Comparison of ENCODE assay signal across 9 cellular contexts in the genomic region with DNA sequence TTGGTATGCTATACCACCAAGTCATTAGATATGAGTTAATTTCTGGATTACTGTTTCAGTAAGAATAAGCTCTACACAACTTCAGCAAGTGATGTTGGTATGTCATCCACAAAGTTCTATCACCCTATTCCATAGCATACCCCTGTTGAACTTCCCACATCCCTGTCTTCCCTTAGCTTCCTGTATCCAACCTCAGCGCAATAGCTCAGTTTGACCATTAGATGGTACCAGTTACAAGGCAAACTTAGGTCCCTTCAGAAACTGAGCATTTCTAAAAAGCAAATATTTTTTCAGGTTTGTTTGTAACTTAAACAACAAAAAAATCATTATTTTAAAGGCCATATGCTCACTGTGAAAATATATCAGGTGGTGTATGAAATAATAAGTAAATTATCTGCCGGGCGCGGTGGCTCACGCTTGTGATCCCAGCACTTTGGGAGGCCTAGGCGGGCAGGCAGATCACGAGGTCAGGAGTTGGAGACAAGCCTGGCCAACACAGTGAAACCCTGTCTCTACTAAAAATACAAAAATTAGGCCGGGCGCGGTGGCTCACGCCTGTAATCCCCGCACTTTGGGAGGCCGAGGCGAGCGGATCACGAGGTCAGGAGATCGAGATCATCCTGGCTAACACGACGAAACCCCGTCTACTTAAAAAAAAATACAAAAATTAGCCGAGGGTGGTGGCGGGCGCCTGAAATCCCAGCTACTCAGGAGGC. TPM values are rescaled to one million over a fixed set of nuclear protein-coding genes. Genes with fewer than 3 reads are reported as not detected.
DNase-seq lines count a peak whose midpoint lies in the region; ATAC-seq, FAIRE-seq and TF ChIP-seq lines count a peak whose summit lies in the region.
"Had no signal": no experiment of that assay in that cellular context is flagged by ENCODE, and none has a peak within 500 bp of the region (broad histone marks: within the 10 kb centered on the region; RNA-seq: fewer than 3 reads in every experiment).

No MANE protein-coding gene starts in this region.

- peaks cover 5% of the 10 kb centered on the region for H3K27me3 Mint-ChIP-seq in nephron (ENCODE audit: low read depth)
- H3K27me3 Mint-ChIP-seq in CD8-positive, alpha-beta memory T cell = peaks cover 0 to 3% of the 10 kb centered on the region in 2 donors

- peak; percentile 35; the same call in 1 of the 3 replicates for ATAC-seq in K562
- ATAC-seq in GM18520 (IDR thresholded peaks at IDR 0.05; ENCODE audit: unreplicated experiment) = no peak
- no peak for ATAC-seq in HG02798 (IDR thresholded peaks at IDR 0.05; ENCODE audit: poor library complexity, unreplicated experiment)

- CTCF ChIA-PET in K562 (lab: Yijun Ruan, JAX; ENCODE audit: low intra/inter-chr PET ratio) = interaction anchor here (0.6 to 1.2 kb wide), 4 partner anchors 90 to 405 kb away, joined by 3 to 4 read pairs (median 4); no protein-coding TSS in a partner anchor
- CTCF ChIA-PET in CD8-positive, alpha-beta memory T cell (lab: Charles Lee) = interaction anchor here (1.7 kb wide), 1 partner anchor 39 kb away, joined by 3 read pairs; no protein-coding TSS in a partner anchor

- H3K4me2 ChIP-seq in K562 (ENCODE audit: insufficient read depth, low read length) = no peak overlapping the region

- no peaks in the 10 kb centered on the region for H3K9me1 ChIP-seq in K562 (ENCODE audit: control insufficient read depth, insufficient read depth, low read length)

- peak overlapping the region in 1 of 3 experiments; percentile 9 for H3K4me3 Mint-ChIP-seq in nephron
- H3K4me3 Mint-ChIP-seq in CD8-positive, alpha-beta memory T cell = no peak overlapping the region

- no peaks in the 10 kb centered on the region for H3K9me3 Mint-ChIP-seq in nephron
- H3K9me3 Mint-ChIP-seq in CD8-positive, alpha-beta memory T cell = no peaks in the 10 kb centered on the region

- H2AFZ ChIP-seq in K562 (ENCODE audit: low read depth, low read length) = no peak overlapping the region

- TF ChIP-seq CTCF in K562 (IDR thresholded peaks at IDR 0.05 in 2 of 3, conservative IDR thresholded peaks at IDR 0.05 in 1 of 3; ENCODE audit: insufficient read depth in 2 of 3, low read depth in 1 of 3, low read length in 3 of 3) (peak; percentile 57 to 75 (median 68); a peak in 5 of 6 replicates), nephron (IDR thresholded peaks at IDR 0.05; ENCODE audit: unreplicated experiment in 3 of 3) (peak; percentile 64 to 65 (median 65))

- no peaks in the 10 kb centered on the region for H3K36me3 ChIP-seq in K562 (ENCODE audit: control insufficient read depth, insufficient read depth, low read length)
- H3K36me3 ChIP-seq in CD8-positive, alpha-beta memory T cell (ENCODE audit: insufficient read depth, low read length) = no peaks in the 10 kb centered on the region

- H3K27me3 ChIP-seq in K562 (ENCODE audit: control insufficient read depth in 2 of 2, insufficient read depth in 2 of 2, low read length in 2 of 2) = no peaks in the 10 kb centered on the region
- H3K27me3 ChIP-seq in CD8-positive, alpha-beta memory T cell (ENCODE audit: insufficient read depth, low read length, poor library complexity, severe bottlenecking) = no peaks in the 10 kb centered on the region

- H3K4me1 ChIP-seq in K562 (replicated peaks in 1 of 2; ENCODE audit: control insufficient read depth in 2 of 2, insufficient read depth in 2 of 2, low read length in 2 of 2) = peaks cover 0 to 3% of the 10 kb centered on the region in 2 experiments; a peak in 2 of 5 replicates
- H3K4me1 ChIP-seq in CD8-positive, alpha-beta memory T cell (ENCODE audit: insufficient read depth, low read length) = peaks cover 14% of the 10 kb centered on the region

- POLR2A ChIA-PET in K562 (lab: Yijun Ruan, JAX) = interaction anchor here (0.7 to 1.3 kb wide), 4 partner anchors 14 to 213 kb away, joined by 3 to 7 read pairs (median 3); a partner anchor contains a TSS
- POLR2A ChIA-PET in CD8-positive, alpha-beta memory T cell (lab: Charles Lee) = no interaction called here

- in situ Hi-C loops in K562 (cut with MboI) = no loop called here

- no peak overlapping the region for H3K9ac ChIP-seq in K562 (ENCODE audit: insufficient read depth in 1 of 2, low read depth in 2 of 2, low read length in 2 of 2)

- H3K9me3 ChIP-seq in K562 (replicated peaks; ENCODE audit: control insufficient read depth, insufficient read depth, low read depth, low read length) = no peaks in the 10 kb centered on the region
- no peaks in the 10 kb centered on the region for H3K9me3 ChIP-seq in CD8-positive, alpha-beta memory T cell (ENCODE audit: low read length)

- H3K36me3 Mint-ChIP-seq in nephron (ENCODE audit: low read depth) = no peaks in the 10 kb centered on the region
- peaks cover 0 to 3% (median 0%) of the 10 kb centered on the region in 3 donors for H3K36me3 Mint-ChIP-seq in CD8-positive, alpha-beta memory T cell

- no peak for TF ChIP-seq POLR2A in K562 (conservative IDR thresholded peaks at IDR 0.05)

- WGBS in K562 (ENCODE audit: insufficient coverage, low coverage, missing lambda C conversion rate) = 77% methylated on average over 23 of the region's 23 CpGs

- peak; percentile 50 to 65 for TF ChIP-seq RAD21 in K562 (CRISPR knock-in tag; conservative IDR thresholded peaks at IDR 0.05 in 1 of 2, IDR thresholded peaks at IDR 0.05 in 1 of 2)

- no peak for TF ChIP-seq EP300 in K562 (IDR thresholded peaks at IDR 0.05; ENCODE audit: low read length)

- H4K20me1 ChIP-seq in K562 (replicated peaks; ENCODE audit: control insufficient read depth, insufficient read depth, low read length) = no peaks in the 10 kb centered on the region

- intact Hi-C loops in K562 (cut with micrococcal nuclease) = loop anchor here (10.0 kb wide), 1 partner anchor 177 kb away; a partner anchor contains a TSS

- H3K4me3 ChIP-seq in K562 = no peak overlapping the region
- no peak overlapping the region for H3K4me3 ChIP-seq in CD8-positive, alpha-beta memory T cell (ENCODE audit: low read length)
- H3K4me3 ChIP-seq: skin epidermis had no signal

- DNase-seq in DMS79 treated with DMSO at 0.1 percent for 48 hours (lab: John Stamatoyannopoulos, UW) (peak; percentile 8), DMS79 (lab: John Stamatoyannopoulos, UW) (no peak), NAMALWA (ENCODE audit: low spot score) (peak; percentile 51), K562 (ENCODE audit: extremely low read depth in 1 of 4, low spot score in 3 of 4) (peak in 3 of 4 experiments; percentile 38 to 45 (median 43))
- DNase-seq in CD8-positive, alpha-beta memory T cell = no peak

- peaks cover 10% of the 10 kb centered on the region for H3K4me1 Mint-ChIP-seq in nephron
- peaks cover 11 to 20% (median 15%) of the 10 kb centered on the region in 3 donors for H3K4me1 Mint-ChIP-seq in CD8-positive, alpha-beta memory T cell

- no peak overlapping the region for H3K27ac ChIP-seq in K562 (ENCODE audit: extremely low read depth, low read depth, low read length)
- no peak overlapping the region for H3K27ac ChIP-seq in CD8-positive, alpha-beta memory T cell (ENCODE audit: low read depth, low read length)

- no peak overlapping the region for H3K27ac Mint-ChIP-seq in nephron
- H3K27ac Mint-ChIP-seq in CD8-positive, alpha-beta memory T cell = peak overlapping the region in 2 of 8 donors; percentile 65 to 100

- no peaks in the 10 kb centered on the region for H3K79me2 ChIP-seq in K562 (ENCODE audit: control insufficient read depth, insufficient read depth, low read length)

- FAIRE-seq in K562 (lab: Jason Lieb, UNC) = peak; percentile 74

- no TSS peak for BruUV-seq in K562 (replicated peaks; lab: Mats Ljungman, UMichigan)

RNA-seq across cellular contexts. Expression of a gene that starts 8.8 kb away (rescaled TPM):
- total RNA-seq in K562 (2011; cell fraction: chromatin; rRNA removed; ENCODE audit: low replicate concordance) = 0.48 TPM in 1 of 2 replicates, not detected in the other
- total RNA-seq in K562 (2011; cell fraction: nucleolus; rRNA removed) = not detected in 2 replicates
- total RNA-seq in K562 (2011; cell fraction: nucleoplasm; rRNA removed) = 0.15 TPM in 1 of 2 replicates, not detected in the other
- total RNA-seq in K562 (2014; rRNA removed) (not detected in 2 replicates), K562 (2014; rRNA removed; fragmentation: Illumina TruSeq; extraction: Trizol) (not detected in 2 replicates), K562 (2015; rRNA removed; fragmentation: Illumina TruSeq; extraction: Trizol) (not detected in 2 replicates), K562 (2021) (not detected in 2 replicates)
- polyA plus RNA-seq in K562 (2011; rRNA removed) (not detected in 2 replicates), K562 (2014; fragmentation: Illumina TruSeq; extraction: Trizol) (not detected in 2 replicates), K562 (2014; fragmentation: Nextera tagmentation; extraction: Ambion mirVana) (not detected), K562 (2014; rRNA removed) (not detected in 2 replicates)
- polyA plus RNA-seq in K562 (2011; cell fraction: cytosol; rRNA removed) = not detected in 2 replicates
- not detected in 2 replicates for polyA plus RNA-seq in K562 (2011; cell fraction: nucleus; rRNA removed)
- not detected in 2 replicates for polyA plus RNA-seq in K562 (2012)
- polyA minus RNA-seq in K562 (2011; rRNA and poly(A)+ RNA removed) = not detected in 2 replicates
- not detected in 2 replicates for polyA minus RNA-seq in K562 (2011; cell fraction: cytosol; rRNA and poly(A)+ RNA removed)
- not detected in 2 replicates for polyA minus RNA-seq in K562 (2011; cell fraction: nucleus; rRNA and poly(A)+ RNA removed)
- not detected for total RNA-seq in CD8-positive, alpha-beta memory T cell
- polyA plus RNA-seq in CD8-positive, alpha-beta memory T cell = not detected

RNA-seq across cellular contexts. Expression of a gene that starts 15.1 kb away (rescaled TPM):
- 315 and 347 TPM in 2 replicates for total RNA-seq in K562 (2011; cell fraction: chromatin; rRNA removed; ENCODE audit: low replicate concordance)
- 122 and 127 TPM in 2 replicates for total RNA-seq in K562 (2011; cell fraction: nucleolus; rRNA removed)
- total RNA-seq in K562 (2011; cell fraction: nucleoplasm; rRNA removed) = 213 and 355 TPM in 2 replicates
- total RNA-seq in K562 (2014; rRNA removed) = 8.4 and 13.8 TPM in 2 replicates
- total RNA-seq in K562 (2014; rRNA removed; fragmentation: Illumina TruSeq; extraction: Trizol) = 13.8 and 18.0 TPM in 2 replicates
- total RNA-seq in K562 (2015; rRNA removed; fragmentation: Illumina TruSeq; extraction: Trizol) = 20.8 and 24.1 TPM in 2 replicates
- 32.0 and 43.6 TPM in 2 replicates for total RNA-seq in K562 (2021)
- polyA plus RNA-seq in K562 (2011; rRNA removed) = 32.0 and 38.1 TPM in 2 replicates
- polyA plus RNA-seq in K562 (2011; cell fraction: cytosol; rRNA removed) = 26.4 and 34.1 TPM in 2 replicates
- polyA plus RNA-seq in K562 (2011; cell fraction: nucleus; rRNA removed) = 333 and 428 TPM in 2 replicates
- polyA plus RNA-seq in K562 (2012) = 38.3 and 56.3 TPM in 2 replicates
- polyA plus RNA-seq in K562 (2014; fragmentation: Illumina TruSeq; extraction: Trizol) = 30.7 and 39.5 TPM in 2 replicates
- 1 to 10 TPM; 2.2 to 2.4 TPM for polyA plus RNA-seq in K562 (2014; fragmentation: Nextera tagmentation; extraction: Ambion mirVana)
- polyA plus RNA-seq in K562 (2014; rRNA removed) = 42.1 and 48.3 TPM in 2 replicates
- 28.2 and 30.1 TPM in 2 replicates for polyA minus RNA-seq in K562 (2011; rRNA and poly(A)+ RNA removed)
- polyA minus RNA-seq in K562 (2011; cell fraction: cytosol; rRNA and poly(A)+ RNA removed) = 8.6 and 13.7 TPM in 2 replicates
- 61.4 and 72.4 TPM in 2 replicates for polyA minus RNA-seq in K562 (2011; cell fraction: nucleus; rRNA and poly(A)+ RNA removed)
- 1 to 10 TPM; 8.3 to 8.8 TPM for total RNA-seq in CD8-positive, alpha-beta memory T cell
- 0.45 TPM for polyA plus RNA-seq in CD8-positive, alpha-beta memory T cell

RNA-seq across cellular contexts. Expression of a gene that starts 32.9 kb away (rescaled TPM):
- 0.14 TPM in 1 of 2 replicates, not detected in the other for total RNA-seq in K562 (2011; cell fraction: chromatin; rRNA removed; ENCODE audit: low replicate concordance)
- total RNA-seq in K562 (2011; cell fraction: nucleolus; rRNA removed) = not detected in 2 replicates
- not detected in 2 replicates for total RNA-seq in K562 (2011; cell fraction: nucleoplasm; rRNA removed)
- total RNA-seq in K562 (2014; rRNA removed) = 0.20 and 0.23 TPM in 2 replicates
- 0.13 and 0.22 TPM in 2 replicates for total RNA-seq in K562 (2014; rRNA removed; fragmentation: Illumina TruSeq; extraction: Trizol)
- total RNA-seq in K562 (2015; rRNA removed; fragmentation: Illumina TruSeq; extraction: Trizol) = 0.07 TPM in 1 of 2 replicates, not detected in the other
- 0.13 TPM in 2 replicates for total RNA-seq in K562 (2021)
- polyA plus RNA-seq in K562 (2011; rRNA removed) = 0.04 TPM in 1 of 2 replicates, not detected in the other
- polyA plus RNA-seq in K562 (2011; cell fraction: cytosol; rRNA removed) = not detected in 2 replicates
- not detected in 2 replicates for polyA plus RNA-seq in K562 (2011; cell fraction: nucleus; rRNA removed)
- polyA plus RNA-seq in K562 (2012) = 0.05 and 0.15 TPM in 2 replicates
- 0.10 and 0.28 TPM in 2 replicates for polyA plus RNA-seq in K562 (2014; fragmentation: Illumina TruSeq; extraction: Trizol)
- polyA plus RNA-seq in K562 (2014; fragmentation: Nextera tagmentation; extraction: Ambion mirVana) = under 1 TPM; 0.07 to 0.11 TPM
- 0.09 and 0.28 TPM in 2 replicates for polyA plus RNA-seq in K562 (2014; rRNA removed)
- polyA minus RNA-seq in K562 (2011; rRNA and poly(A)+ RNA removed) = not detected in 2 replicates
- not detected in 2 replicates for polyA minus RNA-seq in K562 (2011; cell fraction: cytosol; rRNA and poly(A)+ RNA removed)
- not detected in 2 replicates for polyA minus RNA-seq in K562 (2011; cell fraction: nucleus; rRNA and poly(A)+ RNA removed)
- total RNA-seq in CD8-positive, alpha-beta memory T cell = 1 to 10 TPM; 9.0 to 9.2 TPM
- polyA plus RNA-seq in CD8-positive, alpha-beta memory T cell = 2.2 TPM

Comparison
In these comparisons a context has a peak if more than half of its experiments do, and no peak if none do; other contexts are left out.
1. DNase-seq: peak in DMS79 treated with DMSO at 0.1 percent for 48 hours (single experiment), NAMALWA (single experiment) and K562 (3 of 4); none in DMS79 (single experiment) and CD8-positive, alpha-beta memory T cell (0 of 5).
2. RNA of a gene that starts 32.9 kb away (total RNA-seq): 9.0 to 9.2 TPM in CD8-positive, alpha-beta memory T cell; 0.07 to 0.23 TPM in K562; every median in the first group is over 4 times any median in the second.